ENCODE assay signal across 1 cellular context in the genomic region with DNA sequence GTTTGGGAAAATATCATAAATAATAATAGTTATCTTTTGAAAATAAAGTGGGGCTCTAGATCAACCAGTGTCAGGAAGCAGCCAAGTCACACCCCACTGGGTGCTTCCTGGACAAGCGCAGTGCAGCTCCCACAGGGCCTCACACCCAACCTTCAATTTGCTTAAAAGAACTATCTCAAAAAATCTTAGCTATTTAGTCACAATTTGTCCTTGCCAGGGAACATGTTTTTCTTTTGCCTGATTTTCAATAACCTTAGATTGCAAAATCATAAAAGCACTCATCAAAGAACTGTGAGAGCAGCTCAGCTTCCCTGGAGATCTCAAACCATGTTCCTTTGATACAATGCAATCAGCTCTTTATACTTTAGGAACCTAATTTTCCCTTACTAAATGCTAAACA.
TF ChIP-seq lines count a peak whose summit lies in the region.

No MANE protein-coding gene starts in this region.

TF ChIP-seq in WTC11, 78 proteins besides CTCF, POLR2A, EP300 and RAD21 (continued from another document):
- TF ChIP-seq, protein P1, sequence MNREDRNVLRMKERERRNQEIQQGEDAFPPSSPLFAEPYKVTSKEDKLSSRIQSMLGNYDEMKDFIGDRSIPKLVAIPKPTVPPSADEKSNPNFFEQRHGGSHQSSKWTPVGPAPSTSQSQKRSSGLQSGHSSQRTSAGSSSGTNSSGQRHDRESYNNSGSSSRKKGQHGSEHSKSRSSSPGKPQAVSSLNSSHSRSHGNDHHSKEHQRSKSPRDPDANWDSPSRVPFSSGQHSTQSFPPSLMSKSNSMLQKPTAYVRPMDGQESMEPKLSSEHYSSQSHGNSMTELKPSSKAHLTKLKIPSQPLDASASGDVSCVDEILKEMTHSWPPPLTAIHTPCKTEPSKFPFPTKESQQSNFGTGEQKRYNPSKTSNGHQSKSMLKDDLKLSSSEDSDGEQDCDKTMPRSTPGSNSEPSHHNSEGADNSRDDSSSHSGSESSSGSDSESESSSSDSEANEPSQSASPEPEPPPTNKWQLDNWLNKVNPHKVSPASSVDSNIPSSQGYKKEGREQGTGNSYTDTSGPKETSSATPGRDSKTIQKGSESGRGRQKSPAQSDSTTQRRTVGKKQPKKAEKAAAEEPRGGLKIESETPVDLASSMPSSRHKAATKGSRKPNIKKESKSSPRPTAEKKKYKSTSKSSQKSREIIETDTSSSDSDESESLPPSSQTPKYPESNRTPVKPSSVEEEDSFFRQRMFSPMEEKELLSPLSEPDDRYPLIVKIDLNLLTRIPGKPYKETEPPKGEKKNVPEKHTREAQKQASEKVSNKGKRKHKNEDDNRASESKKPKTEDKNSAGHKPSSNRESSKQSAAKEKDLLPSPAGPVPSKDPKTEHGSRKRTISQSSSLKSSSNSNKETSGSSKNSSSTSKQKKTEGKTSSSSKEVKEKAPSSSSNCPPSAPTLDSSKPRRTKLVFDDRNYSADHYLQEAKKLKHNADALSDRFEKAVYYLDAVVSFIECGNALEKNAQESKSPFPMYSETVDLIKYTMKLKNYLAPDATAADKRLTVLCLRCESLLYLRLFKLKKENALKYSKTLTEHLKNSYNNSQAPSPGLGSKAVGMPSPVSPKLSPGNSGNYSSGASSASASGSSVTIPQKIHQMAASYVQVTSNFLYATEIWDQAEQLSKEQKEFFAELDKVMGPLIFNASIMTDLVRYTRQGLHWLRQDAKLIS (CRISPR knock-in tag; IDR thresholded peaks at IDR 0.05; ENCODE audit: borderline replicate concordance), result no peak
- TF ChIP-seq ZNF671 (CRISPR knock-in tag; IDR thresholded peaks at IDR 0.05), result no peak
- no peak for TF ChIP-seq RELA (CRISPR knock-in tag; IDR thresholded peaks at IDR 0.05; ENCODE audit: borderline replicate concordance)
